Comparison of ENCODE assay signal across 8 cellular contexts in the genomic region with DNA sequence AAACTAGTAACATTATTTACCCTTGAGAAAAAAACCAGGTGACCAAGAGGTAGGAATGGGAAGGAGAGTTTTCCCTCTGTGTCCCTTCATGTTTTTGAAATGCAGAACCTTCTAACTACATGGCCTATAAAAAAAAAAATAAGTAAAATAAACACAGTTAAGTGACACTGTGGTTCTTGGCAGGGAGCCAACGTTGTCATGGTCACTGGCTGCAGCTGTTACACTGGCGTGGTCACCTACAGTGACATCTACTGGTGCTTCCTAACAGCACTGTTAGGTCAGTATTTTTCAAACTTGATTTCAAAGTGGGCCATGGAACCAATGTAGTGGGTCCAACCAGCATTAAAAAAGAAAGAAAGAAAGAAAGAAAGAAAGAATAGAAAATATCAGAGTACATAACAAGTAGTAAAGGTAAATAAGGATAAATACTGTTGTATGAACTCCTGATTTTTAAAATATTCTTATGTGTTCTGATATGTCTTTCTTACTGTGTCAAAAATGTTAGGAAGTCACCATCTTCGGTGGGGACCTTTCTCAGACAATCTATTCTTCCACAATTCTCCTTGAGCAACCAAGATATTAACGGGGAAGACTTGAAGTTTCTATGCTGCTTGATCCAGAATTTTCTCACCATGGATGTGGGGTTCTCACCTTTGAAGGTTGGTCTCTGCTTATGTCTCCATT. TPM values are rescaled to one million over a fixed set of nuclear protein-coding genes. Genes with fewer than 3 reads are reported as not detected.
A peak's percentile ranks its signal among the peaks of the same experiment; 100 is the strongest.
DNase-seq lines count a peak whose midpoint lies in the region; ATAC-seq and TF ChIP-seq lines count a peak whose summit lies in the region.

No MANE protein-coding gene starts in this region.

- no peaks in the 10 kb centered on the region for H3K27me3 ChIP-seq in Panc1 (ENCODE audit: control insufficient read depth, insufficient read depth, low read length)

- no peaks in the 10 kb centered on the region for H3K27me3 Mint-ChIP-seq in neural crest cell (ENCODE audit: low read depth)
- H3K27me3 Mint-ChIP-seq in stimulated activated naive CD8-positive, alpha-beta T cell treated with anti-CD3 and anti-CD28 coated beads, Interleukin-15, amount 100 ng/mL, for 72 hours, result no peaks in the 10 kb centered on the region

- POLR2A ChIA-PET in Panc1 (lab: Charles Lee), result no interaction called here

- peak; percentile 78 for TF ChIP-seq CTCF in Panc1 (IDR thresholded peaks at IDR 0.05)
- peak; percentile 85 for TF ChIP-seq CTCF in fibroblast of mammary gland (conservative IDR thresholded peaks at IDR 0.05; ENCODE audit: control insufficient read depth, insufficient read depth, low read depth, low read length)
- TF ChIP-seq CTCF in neural crest cell (conservative IDR thresholded peaks at IDR 0.05), result peak; percentile 75

- H3K27ac ChIP-seq in Panc1 (ENCODE audit: low read length), result no peak overlapping the region

- DNase-seq in G401 (ENCODE audit: low spot score) (peak; percentile 63), H4 (ENCODE audit: low spot score) (peak; percentile 98), LHCN-M2 (ENCODE audit: low read depth) (peak; percentile 95), Panc1 (ENCODE audit: low read depth, low spot score) (peak; percentile 63), fibroblast of mammary gland (ENCODE audit: low read depth) (peak; percentile 95), neural crest cell (ENCODE audit: low read depth, low spot score) (peak; percentile 44)
- DNase-seq in activated T-cell treated with anti-CD3 and anti-CD28 coated beads, Interleukin-2, amount 50 U/mL, for 48 hours, result peak; percentile 74
- DNase-seq in stimulated activated naive CD8-positive, alpha-beta T cell treated with anti-CD3 and anti-CD28 coated beads, Interleukin-15, amount 100 ng/mL, for 72 hours, result peak; percentile 63 to 75

- H3K4me1 ChIP-seq in Panc1 (ENCODE audit: control insufficient read depth, insufficient read depth, low read length), result no peaks in the 10 kb centered on the region

- H3K27ac Mint-ChIP-seq in neural crest cell (ENCODE audit: unreplicated experiment), result no peak overlapping the region
- no peak overlapping the region for H3K27ac Mint-ChIP-seq in stimulated activated naive CD8-positive, alpha-beta T cell treated with anti-CD3 and anti-CD28 coated beads, Interleukin-15, amount 100 ng/mL, for 72 hours

- H3K4me3 Mint-ChIP-seq in neural crest cell, result no peak overlapping the region
- H3K4me3 Mint-ChIP-seq in stimulated activated naive CD8-positive, alpha-beta T cell treated with anti-CD3 and anti-CD28 coated beads, Interleukin-15, amount 100 ng/mL, for 72 hours, result no peak overlapping the region

- ATAC-seq in Panc1, result peak; percentile 88
- peak; percentile 84 for ATAC-seq in stimulated activated naive CD8-positive, alpha-beta T cell treated with anti-CD3 and anti-CD28 coated beads, Interleukin-15, amount 100 ng/mL, for 72 hours

- in situ Hi-C loops in G401 (cut with HindIII; ENCODE audit: low sequenced_read_pairs), result no loop called here
- in situ Hi-C loops in Panc1 (cut with HindIII; ENCODE audit: low pct_unique_long_range_greater_than_20kb, low sequenced_read_pairs), result no loop called here

- H3K4me1 Mint-ChIP-seq in neural crest cell, result no peaks in the 10 kb centered on the region
- H3K4me1 Mint-ChIP-seq in stimulated activated naive CD8-positive, alpha-beta T cell treated with anti-CD3 and anti-CD28 coated beads, Interleukin-15, amount 100 ng/mL, for 72 hours, result peaks cover 12% of the 10 kb centered on the region

- no peaks in the 10 kb centered on the region for H3K9me3 ChIP-seq in Panc1 (ENCODE audit: control insufficient read depth, insufficient read depth, low read depth, low read length)

- H3K9me3 Mint-ChIP-seq in neural crest cell, result no peaks in the 10 kb centered on the region
- no peaks in the 10 kb centered on the region for H3K9me3 Mint-ChIP-seq in stimulated activated naive CD8-positive, alpha-beta T cell treated with anti-CD3 and anti-CD28 coated beads, Interleukin-15, amount 100 ng/mL, for 72 hours

- no peaks in the 10 kb centered on the region for H3K36me3 ChIP-seq in Panc1 (ENCODE audit: control insufficient read depth, insufficient read depth, low read length)

- no peak overlapping the region for H3K4me3 ChIP-seq in Panc1 (ENCODE audit: low read depth in 2 of 2, low read length in 2 of 2)
- H3K4me3 ChIP-seq in fibroblast of mammary gland (ENCODE audit: control insufficient read depth, low read depth, low read length), result no peak overlapping the region

- intact Hi-C loops in Panc1 (cut with micrococcal nuclease; ENCODE audit: unreplicated experiment), result no loop called here

- no TSS peak for BruUV-seq in Panc1 (replicated peaks; lab: Mats Ljungman, UMichigan)

- H3K36me3 Mint-ChIP-seq in neural crest cell (ENCODE audit: low read depth), result no peaks in the 10 kb centered on the region

- CTCF ChIA-PET in Panc1 (lab: Charles Lee), result no interaction called here

RNA-seq across cellular contexts. Expression of gene PJA2, which starts 59.1 kb away (rescaled TPM):
- 31.4 and 39.3 TPM in 2 replicates for total RNA-seq in G401 (2014; rRNA removed; shearing (Covaris generic))
- 33.9 and 44.2 TPM in 2 replicates for total RNA-seq in H4 (2014; rRNA removed; shearing (Covaris generic))
- total RNA-seq in LHCN-M2 (2014; rRNA removed) (51.7 and 58.4 TPM in 2 replicates), Panc1 (2021; ENCODE audit: unreplicated experiment) (33.6 TPM), neural crest cell (51.2 TPM in 2 replicates)
- polyA plus RNA-seq in LHCN-M2 (2012), result 26.7 TPM
- 18.2 TPM for polyA plus RNA-seq in Panc1 (2012; ENCODE audit: insufficient read length)

Comparison
In these comparisons a context has a peak if more than half of its experiments do, and no peak if none do; other contexts are left out.
1. DNase-seq: peak in every context shown above with its lines; median percentile 98 in H4; 95 in LHCN-M2; 95 in fibroblast of mammary gland; 74 in activated T-cell treated with anti-CD3 and anti-CD28 coated beads, Interleukin-2, amount 50 U/mL, for 48 hours; 69 in stimulated activated naive CD8-positive, alpha-beta T cell treated with anti-CD3 and anti-CD28 coated beads, Interleukin-15, amount 100 ng/mL, for 72 hours; 63 in G401; 63 in Panc1; 44 in neural crest cell.